8 cellular contexts compared by ENCODE assay signal in the genomic region with DNA sequence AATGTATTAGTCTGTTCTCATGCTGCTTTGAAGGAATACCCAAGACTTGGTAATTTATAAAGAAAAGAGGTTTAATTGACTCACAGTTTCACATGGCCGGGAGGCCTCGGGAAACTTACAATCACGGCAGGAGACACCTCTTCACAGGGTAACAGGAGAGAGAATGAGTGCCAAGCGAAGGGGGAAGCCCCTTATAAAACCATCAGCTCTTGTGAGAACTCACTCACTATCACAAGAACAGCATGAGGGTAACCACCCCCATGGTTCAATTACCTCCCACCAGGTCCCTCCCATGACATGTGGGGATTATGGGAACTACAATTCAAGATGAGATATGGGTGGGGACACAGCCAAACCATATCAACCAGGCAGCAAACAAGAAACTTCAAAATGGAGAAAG. TPM values are rescaled to one million over a fixed set of nuclear protein-coding genes. Genes with fewer than 3 reads are reported as not detected.
DNase-seq lines count a peak whose midpoint lies in the region; ATAC-seq and TF ChIP-seq lines count a peak whose summit lies in the region.
"Not testable (repeated sequence)": the region's sequence is repeated elsewhere in the genome, so short reads cannot be mapped to it uniquely, and the experiment has no call there.

No MANE protein-coding gene starts in this region.

- H3K9me3 Mint-ChIP-seq in T-helper 2 cell treated with Interferon-gamma antibody and Interleukin-4, amounts not matched to agents 5 μg/mL and 100 μg/mL, for 36 hours; activated CD8-positive, alpha-beta T cell treated with anti-CD3 and anti-CD28 coated beads, Interleukin-2, amount 10 ng/mL, durations not matched to agents 7 days and 5 days (ENCODE audit: insufficient read depth); activated T-helper 1 cell treated with anti-CD3 and anti-CD28 coated beads, Interleukin-12 subunit alpha, Interleukin-12 subunit beta, Interleukin-2, Interleukin-4 antibody, amounts not matched to agents 30 ng/mL and 10 ng/mL and 1 ng/mL, durations not matched to agents 14 hours and 24 hours and 36 hours; activated naive CD8-positive, alpha-beta T cell treated with anti-CD3 and anti-CD28 coated beads, Interleukin-2, amount 50 U/mL, for 24 hours; nephron; type B pancreatic cell: not testable (repeated sequence)

- H3K36me3 Mint-ChIP-seq in T-helper 2 cell treated with Interferon-gamma antibody and Interleukin-4, amounts not matched to agents 5 μg/mL and 100 μg/mL, for 36 hours (ENCODE audit: low read depth); activated CD8-positive, alpha-beta T cell treated with anti-CD3 and anti-CD28 coated beads, Interleukin-2, amount 10 ng/mL, durations not matched to agents 7 days and 5 days (ENCODE audit: low read depth); activated T-helper 1 cell treated with anti-CD3 and anti-CD28 coated beads, Interleukin-12 subunit alpha, Interleukin-12 subunit beta, Interleukin-2, Interleukin-4 antibody, amounts not matched to agents 30 ng/mL and 10 ng/mL and 1 ng/mL, durations not matched to agents 14 hours and 24 hours and 36 hours (ENCODE audit: low read depth); activated naive CD8-positive, alpha-beta T cell treated with anti-CD3 and anti-CD28 coated beads, Interleukin-2, amount 50 U/mL, for 24 hours (ENCODE audit: low read depth); nephron (ENCODE audit: low read depth); type B pancreatic cell: not testable (repeated sequence)

- CTCF ChIA-PET in activated CD8-positive, alpha-beta T cell treated with anti-CD3 and anti-CD28 coated beads, Interleukin-2, amount 10 ng/mL, durations not matched to agents 7 days and 5 days (lab: Charles Lee): interaction anchor here (1.3 to 2.3 kb wide), 4 partner anchors 8 to 105 kb away, joined by 4 to 9 read pairs (median 5); no protein-coding TSS in a partner anchor

- not testable (repeated sequence) for H3K4me1 Mint-ChIP-seq in T-helper 2 cell treated with Interferon-gamma antibody and Interleukin-4, amounts not matched to agents 5 μg/mL and 100 μg/mL, for 36 hours (ENCODE audit: low read depth)
- H3K4me1 Mint-ChIP-seq in activated CD8-positive, alpha-beta T cell treated with anti-CD3 and anti-CD28 coated beads, Interleukin-2, amount 10 ng/mL, durations not matched to agents 7 days and 5 days (ENCODE audit: low read depth): peaks cover 13% of the 10 kb centered on the region
- peaks cover 13% of the 10 kb centered on the region for H3K4me1 Mint-ChIP-seq in activated T-helper 1 cell treated with anti-CD3 and anti-CD28 coated beads, Interleukin-12 subunit alpha, Interleukin-12 subunit beta, Interleukin-2, Interleukin-4 antibody, amounts not matched to agents 30 ng/mL and 10 ng/mL and 1 ng/mL, durations not matched to agents 14 hours and 24 hours and 36 hours (ENCODE audit: low read depth)
- H3K4me1 Mint-ChIP-seq in activated naive CD8-positive, alpha-beta T cell treated with anti-CD3 and anti-CD28 coated beads, Interleukin-2, amount 50 U/mL, for 24 hours: peaks cover 39% of the 10 kb centered on the region
- H3K4me1 Mint-ChIP-seq in nephron (peaks cover 62% of the 10 kb centered on the region), type B pancreatic cell (ENCODE audit: unreplicated experiment) (peaks cover 44% of the 10 kb centered on the region)

- POLR2A ChIA-PET in activated CD8-positive, alpha-beta T cell treated with anti-CD3 and anti-CD28 coated beads, Interleukin-2, amount 10 ng/mL, durations not matched to agents 7 days and 5 days (lab: Charles Lee): not testable (repeated sequence)

- not testable (repeated sequence) for H3K4me3 Mint-ChIP-seq in T-helper 2 cell treated with Interferon-gamma antibody and Interleukin-4, amounts not matched to agents 5 μg/mL and 100 μg/mL, for 36 hours; activated CD8-positive, alpha-beta T cell treated with anti-CD3 and anti-CD28 coated beads, Interleukin-2, amount 10 ng/mL, durations not matched to agents 7 days and 5 days; activated T-helper 1 cell treated with anti-CD3 and anti-CD28 coated beads, Interleukin-12 subunit alpha, Interleukin-12 subunit beta, Interleukin-2, Interleukin-4 antibody, amounts not matched to agents 30 ng/mL and 10 ng/mL and 1 ng/mL, durations not matched to agents 14 hours and 24 hours and 36 hours; nephron; type B pancreatic cell
- peak overlapping the region; percentile 22 for H3K4me3 Mint-ChIP-seq in activated naive CD8-positive, alpha-beta T cell treated with anti-CD3 and anti-CD28 coated beads, Interleukin-2, amount 50 U/mL, for 24 hours

- not testable (repeated sequence) for H3K27me3 Mint-ChIP-seq in T-helper 2 cell treated with Interferon-gamma antibody and Interleukin-4, amounts not matched to agents 5 μg/mL and 100 μg/mL, for 36 hours (ENCODE audit: low read depth); activated CD8-positive, alpha-beta T cell treated with anti-CD3 and anti-CD28 coated beads, Interleukin-2, amount 10 ng/mL, durations not matched to agents 7 days and 5 days (ENCODE audit: low read depth); activated T-helper 1 cell treated with anti-CD3 and anti-CD28 coated beads, Interleukin-12 subunit alpha, Interleukin-12 subunit beta, Interleukin-2, Interleukin-4 antibody, amounts not matched to agents 30 ng/mL and 10 ng/mL and 1 ng/mL, durations not matched to agents 14 hours and 24 hours and 36 hours (ENCODE audit: insufficient read depth); activated naive CD8-positive, alpha-beta T cell treated with anti-CD3 and anti-CD28 coated beads, Interleukin-2, amount 50 U/mL, for 24 hours; nephron (ENCODE audit: low read depth); type B pancreatic cell

- not testable (repeated sequence) for H3K27ac Mint-ChIP-seq in T-helper 2 cell treated with Interferon-gamma antibody and Interleukin-4, amounts not matched to agents 5 μg/mL and 100 μg/mL, for 36 hours; type B pancreatic cell
- peak overlapping the region; percentile 14 for H3K27ac Mint-ChIP-seq in activated CD8-positive, alpha-beta T cell treated with anti-CD3 and anti-CD28 coated beads, Interleukin-2, amount 10 ng/mL, durations not matched to agents 7 days and 5 days
- H3K27ac Mint-ChIP-seq in activated T-helper 1 cell treated with anti-CD3 and anti-CD28 coated beads, Interleukin-12 subunit alpha, Interleukin-12 subunit beta, Interleukin-2, Interleukin-4 antibody, amounts not matched to agents 30 ng/mL and 10 ng/mL and 1 ng/mL, durations not matched to agents 14 hours and 24 hours and 36 hours: peak overlapping the region; percentile 36
- peak overlapping the region; percentile 69 for H3K27ac Mint-ChIP-seq in activated naive CD8-positive, alpha-beta T cell treated with anti-CD3 and anti-CD28 coated beads, Interleukin-2, amount 50 U/mL, for 24 hours
- peak overlapping the region; percentile 27 to 62 (median 59) for H3K27ac Mint-ChIP-seq in nephron

- TF ChIP-seq CTCF in nephron (IDR thresholded peaks at IDR 0.05; ENCODE audit: unreplicated experiment in 3 of 3): not testable (repeated sequence)
- TF ChIP-seq CTCF in type B pancreatic cell (conservative IDR thresholded peaks at IDR 0.05): peak; percentile 37

- intact Hi-C loops in activated T-helper 1 cell treated with anti-CD3 and anti-CD28 coated beads, Interleukin-12 subunit alpha, Interleukin-12 subunit beta, Interleukin-2, Interleukin-4 antibody, amounts not matched to agents 30 ng/mL and 10 ng/mL and 1 ng/mL, durations not matched to agents 14 hours and 24 hours and 36 hours (cut with micrococcal nuclease): not testable (repeated sequence)

- DNase-seq in T-helper 2 cell treated with Interferon-gamma antibody and Interleukin-4, amounts not matched to agents 5 μg/mL and 100 μg/mL, for 36 hours (ENCODE audit: low spot score): peak; percentile 27
- not testable (repeated sequence) for DNase-seq in activated CD8-positive, alpha-beta T cell treated with anti-CD3 and anti-CD28 coated beads, Interleukin-2, amount 10 ng/mL, durations not matched to agents 7 days and 5 days; activated T-helper 1 cell treated with anti-CD3 and anti-CD28 coated beads, Interleukin-12 subunit alpha, Interleukin-12 subunit beta, Interleukin-2, Interleukin-4 antibody, amounts not matched to agents 30 ng/mL and 10 ng/mL and 1 ng/mL, durations not matched to agents 14 hours and 24 hours and 36 hours (ENCODE audit: low spot score); type B pancreatic cell (ENCODE audit: extremely low spot score, unreplicated experiment)
- DNase-seq in activated naive CD8-positive, alpha-beta T cell treated with anti-CD3 and anti-CD28 coated beads, Interleukin-2, amount 50 U/mL, for 24 hours: peak; percentile 54
- DNase-seq in stimulated activated CD4-positive, alpha-beta T cell treated with anti-CD3 and anti-CD28 coated beads, Interleukin-15, amount 100 ng/mL, for 24 hours: peak; percentile 71
- peak; percentile 50 to 51 for DNase-seq in stimulated activated CD8-positive, alpha-beta memory T cell treated with anti-CD3 and anti-CD28 coated beads, Interleukin-15, amount 100 ng/mL, for 48 hours (ENCODE audit: low read depth in 2 of 2)

- ATAC-seq in activated CD8-positive, alpha-beta T cell treated with anti-CD3 and anti-CD28 coated beads, Interleukin-2, amount 10 ng/mL, durations not matched to agents 7 days and 5 days: not testable (repeated sequence)
- peak; percentile 96 for ATAC-seq in activated naive CD8-positive, alpha-beta T cell treated with anti-CD3 and anti-CD28 coated beads, Interleukin-2, amount 50 U/mL, for 24 hours

RNA-seq across cellular contexts. Expression of a gene that starts 24.6 kb away (rescaled TPM):
- total RNA-seq in activated CD8-positive, alpha-beta T cell treated with anti-CD3 and anti-CD28 coated beads, Interleukin-2, amount 10 ng/mL, durations not matched to agents 7 days and 5 days: 10 to 100 TPM; 16.1 to 16.2 TPM
- 20.6 and 21.9 TPM in 2 replicates for total RNA-seq in activated T-helper 1 cell treated with anti-CD3 and anti-CD28 coated beads, Interleukin-12 subunit alpha, Interleukin-12 subunit beta, Interleukin-2, Interleukin-4 antibody, amounts not matched to agents 30 ng/mL and 10 ng/mL and 1 ng/mL, durations not matched to agents 14 hours and 24 hours and 36 hours
- total RNA-seq in type B pancreatic cell (ENCODE audit: low replicate concordance): 20.4 and 23.3 TPM in 2 replicates
